In the genomic region with DNA sequence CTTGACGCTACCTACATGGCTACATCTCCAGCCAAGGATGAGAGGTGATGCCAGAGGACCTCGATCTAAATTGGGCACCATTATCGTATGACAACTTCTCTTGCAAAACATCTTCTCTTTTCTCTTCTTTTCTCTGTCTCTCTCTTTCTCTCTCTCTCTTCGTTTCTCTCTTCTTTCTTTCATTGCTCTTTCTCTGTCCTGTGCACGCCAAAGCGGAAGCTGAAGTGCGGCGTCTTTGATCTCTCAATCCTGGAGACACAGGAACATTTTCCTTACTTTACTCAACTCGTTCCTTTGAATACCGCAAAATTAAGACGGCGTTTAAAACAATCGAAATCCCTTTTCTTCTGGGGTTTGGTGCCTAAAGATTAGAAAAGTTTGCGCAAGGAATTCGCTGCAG, we compare ENCODE assay signal across 9 cellular contexts.
A peak's percentile ranks its signal among the peaks of the same experiment; 100 is the strongest.
DNase-seq lines count a peak whose midpoint lies in the region; ATAC-seq, FAIRE-seq and TF ChIP-seq lines count a peak whose summit lies in the region.
"Had no signal": no experiment of that assay in that cellular context is flagged by ENCODE, and none has a peak within 500 bp of the region (broad histone marks: within the 10 kb centered on the region; RNA-seq: fewer than 3 reads in every experiment).

No MANE protein-coding gene starts in this region.

- TF ChIP-seq EP300 in A549 (IDR thresholded peaks at IDR 0.05), result no peak

- H3K27ac Mint-ChIP-seq in WTC11 (peak overlapping the region; percentile 95), Caco-2 (ENCODE audit: unreplicated experiment) (no peak overlapping the region)

- H3K9me3 ChIP-seq in A549, result no peaks in the 10 kb centered on the region
- no peaks in the 10 kb centered on the region for H3K9me3 ChIP-seq in Caco-2

- H3K36me3 ChIP-seq in Caco-2 (ENCODE audit: control insufficient read depth, insufficient read depth, low read length), result no peaks in the 10 kb centered on the region

- no peak for TF ChIP-seq RAD21 in A549 (conservative IDR thresholded peaks at IDR 0.05 in 1 of 2, IDR thresholded peaks at IDR 0.05 in 1 of 2)

- intact Hi-C loops in Caco-2 (cut with micrococcal nuclease; ENCODE audit: unreplicated experiment), result no loop called here

- peak overlapping the region; percentile 95 for H3K4me3 Mint-ChIP-seq in WTC11
- no peak overlapping the region for H3K4me3 Mint-ChIP-seq in Caco-2 (ENCODE audit: unreplicated experiment)

- no TSS peak for BruUV-seq in Caco-2 (replicated peaks; lab: Mats Ljungman, UMichigan)

- TF ChIP-seq CTCF in A549 (IDR thresholded peaks at IDR 0.05), result no peak
- no peak for TF ChIP-seq CTCF in WTC11 (IDR thresholded peaks at IDR 0.05)
- no peak for TF ChIP-seq CTCF in Caco-2 (IDR thresholded peaks at IDR 0.05; ENCODE audit: insufficient read depth in 1 of 2, low read depth in 1 of 2, low read length in 1 of 2, severe bottlenecking in 1 of 2, unreplicated experiment in 1 of 2)

- POLR2A ChIA-PET in A549 (lab: Yijun Ruan, JAX), result no interaction called here
- POLR2A ChIA-PET in WTC11 (lab: Charles Lee), result interaction anchor here (0.9 kb wide), 1 partner anchor 17 kb away, joined by 4 read pairs; no protein-coding TSS in a partner anchor
- POLR2A ChIA-PET in Caco-2 (lab: Charles Lee), result no interaction called here

- WGBS in A549 (ENCODE audit: missing lambda C conversion rate), result 3% methylated on average over 15 of the region's 15 CpGs

- no peak for TF ChIP-seq POLR2A in A549 (IDR thresholded peaks at IDR 0.05; ENCODE audit: low read length)

- H3K36me3 Mint-ChIP-seq in WTC11, result 0 out of 2 replicates have a peak, but pooled peaks cover 2% of the 10 kb centered on the region
- H3K36me3 Mint-ChIP-seq in Caco-2 (ENCODE audit: insufficient read depth, unreplicated experiment), result no peaks in the 10 kb centered on the region

- DNase-seq in A549 (ENCODE audit: low read depth in 1 of 2, low spot score in 1 of 2), result no peak
- DNase-seq in WTC11 (ENCODE audit: low spot score), result no peak
- no peak for DNase-seq in stimulated activated CD4-positive, alpha-beta T cell treated with anti-CD3 and anti-CD28 coated beads, Interleukin-15, amount 100 ng/mL, for 24 hours
- no peak for DNase-seq in stimulated activated CD4-positive, alpha-beta T cell treated with anti-CD3 and anti-CD28 coated beads, Interleukin-4, amount 100 ng/mL, for 4 hours
- DNase-seq in Caco-2, result no peak
- DNase-seq in stimulated activated CD4-positive, alpha-beta T cell treated with anti-CD3 and anti-CD28 coated beads, Interleukin-12 subunit alpha, Interleukin-12 subunit beta, amount 100 ng/mL, for 4 hours, result no peak
- DNase-seq: GDM1 had no signal

- CTCF ChIA-PET in A549 (lab: Yijun Ruan, JAX) (no interaction called here), WTC11 (lab: Charles Lee) (no interaction called here), Caco-2 (lab: Charles Lee) (no interaction called here)

- H3K4me3 ChIP-seq in A549 (peak overlapping the region; percentile 65), iPS-11a (ENCODE audit: low read depth, low read length) (peak overlapping the region; percentile 87), Caco-2 (ENCODE audit: low read depth, low read length) (no peak overlapping the region)

- H3K27ac ChIP-seq in A549, result peak overlapping the region; percentile 85 to 95

- H3K4me1 ChIP-seq in A549 (peaks cover 9% of the 10 kb centered on the region; the same call in 1 of the 3 replicates), Caco-2 (no peaks in the 10 kb centered on the region)

- H3K4me1 Mint-ChIP-seq in WTC11 (peaks cover 25% of the 10 kb centered on the region), Caco-2 (ENCODE audit: low read depth, unreplicated experiment) (no peaks in the 10 kb centered on the region)

- ATAC-seq in A549 (peak; percentile 6 to 16; a peak in 3 of 6 replicates), GM19043 (IDR thresholded peaks at IDR 0.05; ENCODE audit: low read depth, unreplicated experiment) (peak; percentile 7), WTC11 (no peak)

- H3K4me2 ChIP-seq in A549, result peak overlapping the region; percentile 69

- H3K9me3 Mint-ChIP-seq in WTC11, result no peaks in the 10 kb centered on the region
- H3K9me3 Mint-ChIP-seq in Caco-2 (ENCODE audit: unreplicated experiment), result no peaks in the 10 kb centered on the region

- no peaks in the 10 kb centered on the region for H3K27me3 ChIP-seq in Caco-2 (replicated peaks; ENCODE audit: control insufficient read depth, insufficient read depth, low read length)

- H3K27me3 Mint-ChIP-seq in WTC11 (ENCODE audit: low read depth), result no peaks in the 10 kb centered on the region
- H3K27me3 Mint-ChIP-seq in Caco-2 (ENCODE audit: insufficient read depth, unreplicated experiment), result no peaks in the 10 kb centered on the region

- FAIRE-seq in A549 (lab: Jason Lieb, UNC), result no peak

TF ChIP-seq in A549, 52 proteins besides CTCF, POLR2A, EP300 and RAD21 (continues in another document):
- TF ChIP-seq NR3C1 (IDR thresholded peaks at IDR 0.05) (no peak), FOSB (CRISPR knock-in tag; IDR thresholded peaks at IDR 0.05) (no peak), SMC3 (IDR thresholded peaks at IDR 0.05) (no peak), BHLHE40 (IDR thresholded peaks at IDR 0.05; ENCODE audit: low read depth, low read length) (no peak), ZNF302 (CRISPR knock-in tag; IDR thresholded peaks at IDR 0.05) (no peak), RNF2 (IDR thresholded peaks at IDR 0.05; ENCODE audit: borderline replicate concordance, low read depth) (no peak), KDM1A (IDR thresholded peaks at IDR 0.05; ENCODE audit: low read depth) (no peak), HOXA7 (CRISPR knock-in tag; IDR thresholded peaks at IDR 0.05) (no peak), CBX8 (IDR thresholded peaks at IDR 0.05) (no peak), FOSL2 (IDR thresholded peaks at IDR 0.05) (no peak), FOSL2 (CRISPR knock-in tag; IDR thresholded peaks at IDR 0.05) (no peak)
- TF ChIP-seq, protein P1, sequence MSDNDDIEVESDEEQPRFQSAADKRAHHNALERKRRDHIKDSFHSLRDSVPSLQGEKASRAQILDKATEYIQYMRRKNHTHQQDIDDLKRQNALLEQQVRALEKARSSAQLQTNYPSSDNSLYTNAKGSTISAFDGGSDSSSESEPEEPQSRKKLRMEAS (IDR thresholded peaks at IDR 0.05), result no peak
- TF ChIP-seq, protein P2, sequence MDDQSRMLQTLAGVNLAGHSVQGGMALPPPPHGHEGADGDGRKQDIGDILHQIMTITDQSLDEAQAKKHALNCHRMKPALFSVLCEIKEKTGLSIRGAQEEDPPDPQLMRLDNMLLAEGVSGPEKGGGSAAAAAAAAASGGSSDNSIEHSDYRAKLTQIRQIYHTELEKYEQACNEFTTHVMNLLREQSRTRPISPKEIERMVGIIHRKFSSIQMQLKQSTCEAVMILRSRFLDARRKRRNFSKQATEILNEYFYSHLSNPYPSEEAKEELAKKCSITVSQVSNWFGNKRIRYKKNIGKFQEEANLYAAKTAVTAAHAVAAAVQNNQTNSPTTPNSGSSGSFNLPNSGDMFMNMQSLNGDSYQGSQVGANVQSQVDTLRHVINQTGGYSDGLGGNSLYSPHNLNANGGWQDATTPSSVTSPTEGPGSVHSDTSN (IDR thresholded peaks at IDR 0.05), result no peak
- TF ChIP-seq, protein P3, sequence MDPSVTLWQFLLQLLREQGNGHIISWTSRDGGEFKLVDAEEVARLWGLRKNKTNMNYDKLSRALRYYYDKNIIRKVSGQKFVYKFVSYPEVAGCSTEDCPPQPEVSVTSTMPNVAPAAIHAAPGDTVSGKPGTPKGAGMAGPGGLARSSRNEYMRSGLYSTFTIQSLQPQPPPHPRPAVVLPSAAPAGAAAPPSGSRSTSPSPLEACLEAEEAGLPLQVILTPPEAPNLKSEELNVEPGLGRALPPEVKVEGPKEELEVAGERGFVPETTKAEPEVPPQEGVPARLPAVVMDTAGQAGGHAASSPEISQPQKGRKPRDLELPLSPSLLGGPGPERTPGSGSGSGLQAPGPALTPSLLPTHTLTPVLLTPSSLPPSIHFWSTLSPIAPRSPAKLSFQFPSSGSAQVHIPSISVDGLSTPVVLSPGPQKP (IDR thresholded peaks at IDR 0.05; ENCODE audit: low read depth, low read length), result no peak

TF ChIP-seq in WTC11, 78 proteins besides CTCF, POLR2A, EP300 and RAD21 (continues in another document):
- TF ChIP-seq, protein P4, sequence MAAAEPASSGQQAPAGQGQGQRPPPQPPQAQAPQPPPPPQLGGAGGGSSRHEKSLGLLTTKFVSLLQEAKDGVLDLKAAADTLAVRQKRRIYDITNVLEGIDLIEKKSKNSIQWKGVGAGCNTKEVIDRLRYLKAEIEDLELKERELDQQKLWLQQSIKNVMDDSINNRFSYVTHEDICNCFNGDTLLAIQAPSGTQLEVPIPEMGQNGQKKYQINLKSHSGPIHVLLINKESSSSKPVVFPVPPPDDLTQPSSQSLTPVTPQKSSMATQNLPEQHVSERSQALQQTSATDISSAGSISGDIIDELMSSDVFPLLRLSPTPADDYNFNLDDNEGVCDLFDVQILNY (CRISPR knock-in tag; IDR thresholded peaks at IDR 0.05), result no peak
- TF ChIP-seq, protein P5, sequence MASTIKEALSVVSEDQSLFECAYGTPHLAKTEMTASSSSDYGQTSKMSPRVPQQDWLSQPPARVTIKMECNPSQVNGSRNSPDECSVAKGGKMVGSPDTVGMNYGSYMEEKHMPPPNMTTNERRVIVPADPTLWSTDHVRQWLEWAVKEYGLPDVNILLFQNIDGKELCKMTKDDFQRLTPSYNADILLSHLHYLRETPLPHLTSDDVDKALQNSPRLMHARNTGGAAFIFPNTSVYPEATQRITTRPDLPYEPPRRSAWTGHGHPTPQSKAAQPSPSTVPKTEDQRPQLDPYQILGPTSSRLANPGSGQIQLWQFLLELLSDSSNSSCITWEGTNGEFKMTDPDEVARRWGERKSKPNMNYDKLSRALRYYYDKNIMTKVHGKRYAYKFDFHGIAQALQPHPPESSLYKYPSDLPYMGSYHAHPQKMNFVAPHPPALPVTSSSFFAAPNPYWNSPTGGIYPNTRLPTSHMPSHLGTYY (CRISPR knock-in tag; IDR thresholded peaks at IDR 0.05), result no peak
- TF ChIP-seq, protein P6, sequence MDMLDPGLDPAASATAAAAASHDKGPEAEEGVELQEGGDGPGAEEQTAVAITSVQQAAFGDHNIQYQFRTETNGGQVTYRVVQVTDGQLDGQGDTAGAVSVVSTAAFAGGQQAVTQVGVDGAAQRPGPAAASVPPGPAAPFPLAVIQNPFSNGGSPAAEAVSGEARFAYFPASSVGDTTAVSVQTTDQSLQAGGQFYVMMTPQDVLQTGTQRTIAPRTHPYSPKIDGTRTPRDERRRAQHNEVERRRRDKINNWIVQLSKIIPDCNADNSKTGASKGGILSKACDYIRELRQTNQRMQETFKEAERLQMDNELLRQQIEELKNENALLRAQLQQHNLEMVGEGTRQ (CRISPR knock-in tag; IDR thresholded peaks at IDR 0.05), result no peak
- TF ChIP-seq NFE2L1 (CRISPR knock-in tag; IDR thresholded peaks at IDR 0.05) (no peak), ZNF671 (CRISPR knock-in tag; IDR thresholded peaks at IDR 0.05) (no peak), TCF7 (CRISPR knock-in tag; IDR thresholded peaks at IDR 0.05; ENCODE audit: low read depth) (no peak)
